ENCODE assay signal across 24 cellular contexts in the genomic region with DNA sequence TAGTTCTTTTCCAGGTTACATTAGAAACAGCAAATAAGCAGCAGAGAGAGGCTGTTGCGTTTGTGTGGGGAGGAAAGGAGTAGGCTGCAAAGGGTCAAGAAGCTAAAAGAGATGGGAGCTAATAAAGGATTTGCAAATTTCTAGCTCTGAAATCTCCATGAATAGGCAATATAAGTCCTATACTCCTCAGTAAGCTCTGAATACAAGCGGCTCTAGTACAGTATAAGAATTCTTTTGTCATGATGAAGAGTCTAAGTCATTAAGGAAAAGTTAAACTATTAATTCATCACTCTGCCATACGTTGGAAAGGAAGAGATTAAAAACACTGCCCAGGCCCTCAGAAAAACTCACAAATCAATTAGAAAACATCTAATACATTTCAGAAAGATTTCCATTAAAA.
"Had no signal": no experiment of that assay in that cellular context is flagged by ENCODE, and none has a peak within 500 bp of the region (broad histone marks: within the 10 kb centered on the region; RNA-seq: fewer than 3 reads in every experiment).

No MANE protein-coding gene starts in this region.

- H3K27me3 Mint-ChIP-seq: naive thymus-derived CD8-positive, alpha-beta T cell; stimulated activated naive B cell treated with anti-CD40 and anti-IgM and Interleukin-4, amounts not matched to agents 10 μg/mL and 1 μg/mL and 100 μg/mL, for 72 hours had no signal

- H3K27ac Mint-ChIP-seq: naive thymus-derived CD8-positive, alpha-beta T cell; nephron progenitor cell; stimulated activated naive B cell treated with anti-CD40 and anti-IgM and Interleukin-4, amounts not matched to agents 10 μg/mL and 1 μg/mL and 100 μg/mL, for 72 hours had no signal

- H3K9me3 Mint-ChIP-seq: naive thymus-derived CD8-positive, alpha-beta T cell; nephron progenitor cell; stimulated activated naive B cell treated with anti-CD40 and anti-IgM and Interleukin-4, amounts not matched to agents 10 μg/mL and 1 μg/mL and 100 μg/mL, for 72 hours had no signal

- ATAC-seq: left cardiac atrium; left lobe of liver; lower lobe of right lung; naive thymus-derived CD8-positive, alpha-beta T cell; right cardiac atrium; sciatic nerve; stimulated activated naive B cell treated with anti-CD40 and anti-IgM and Interleukin-4, amounts not matched to agents 10 μg/mL and 1 μg/mL and 100 μg/mL, for 72 hours; stimulated activated naive CD8-positive, alpha-beta T cell treated with anti-CD3 and anti-CD28 coated beads, Interleukin-15, Interleukin-2, amounts not matched to agents 100 U/mL and 50 U/mL, for 24 hours; upper lobe of right lung had no signal

- DNase-seq: hippocampal formation; kidney glomerular epithelial cell; left cardiac atrium; lower lobe of right lung; mammary epithelial cell; mesenchymal stem cell; naive thymus-derived CD8-positive, alpha-beta T cell; nephron progenitor cell; ovary; retina; stimulated activated CD4-positive, alpha-beta T cell treated with anti-CD3 and anti-CD28 coated beads, Interleukin-12 subunit alpha, Interleukin-12 subunit beta, amount 100 ng/mL, for 4 hours; stimulated activated CD4-positive, alpha-beta T cell treated with anti-CD3 and anti-CD28 coated beads, Interleukin-15, amount 100 ng/mL, for 24 hours; stimulated activated CD4-positive, alpha-beta T cell treated with anti-CD3 and anti-CD28 coated beads, Interleukin-2, amount 100 ng/mL, for 24 hours; stimulated activated CD4-positive, alpha-beta T cell treated with anti-CD3 and anti-CD28 coated beads, Interleukin-4, amount 100 ng/mL, for 1 hour; stimulated activated naive B cell treated with anti-CD40 and anti-IgM and Interleukin-4, amounts not matched to agents 10 μg/mL and 1 μg/mL and 100 μg/mL, for 72 hours; stimulated activated naive CD8-positive, alpha-beta T cell treated with anti-CD3 and anti-CD28 coated beads, Interleukin-15, Interleukin-2, amounts not matched to agents 100 U/mL and 50 U/mL, for 24 hours; stomach; testis; thyroid gland; transverse colon; upper lobe of right lung had no signal

- H3K4me1 Mint-ChIP-seq: nephron progenitor cell had no signal

- H3K4me3 Mint-ChIP-seq: naive thymus-derived CD8-positive, alpha-beta T cell; nephron progenitor cell; stimulated activated naive B cell treated with anti-CD40 and anti-IgM and Interleukin-4, amounts not matched to agents 10 μg/mL and 1 μg/mL and 100 μg/mL, for 72 hours had no signal
